ENCODE assay signal across 7 cellular contexts in genomic region chr22:28883917-28884753, GRCh38. TPM values are rescaled to one million over a fixed set of nuclear protein-coding genes. Genes with fewer than 3 reads are reported as not detected.
DNase-seq lines count a peak whose midpoint lies in the region; ATAC-seq and TF ChIP-seq lines count a peak whose summit lies in the region.

No MANE protein-coding gene starts in this region.

- TF ChIP-seq POLR2A in erythroblast (IDR thresholded peaks at IDR 0.05; ENCODE audit: low read length) (no peak), uterus (IDR thresholded peaks at IDR 0.05) (no peak)

- H3K36me3 ChIP-seq in uterus = no peaks in the 10 kb centered on the region

- H3K4me1 ChIP-seq in uterus = no peaks in the 10 kb centered on the region

- ATAC-seq in GM18867 (IDR thresholded peaks at IDR 0.05; ENCODE audit: unreplicated experiment) = peak; percentile 6
- peak in 2 of 3 donors; percentile 0 to 14 for ATAC-seq in natural killer cell
- no peak for ATAC-seq in GM18868 (IDR thresholded peaks at IDR 0.05; ENCODE audit: unreplicated experiment)

- H3K27ac ChIP-seq in uterus = peak overlapping the region; percentile 66 to 84

- TF ChIP-seq CTCF in LNCAP (IDR thresholded peaks at IDR 0.05) (peak; percentile 24; the same call in 1 of the 2 replicates), natural killer cell (IDR thresholded peaks at IDR 0.05) (no peak), uterus (IDR thresholded peaks at IDR 0.05) (no peak)

- H3K27ac Mint-ChIP-seq in natural killer cell = no peak overlapping the region

- peak; percentile 44 for DNase-seq in activated CD8-positive, alpha-beta memory T cell treated with anti-CD3 and anti-CD28 coated beads, Interleukin-2, amount 50 U/mL, for 4 hours
- DNase-seq in erythroblast (lab: John Stamatoyannopoulos, UW) = peak; percentile 44 to 52
- DNase-seq in natural killer cell = peak; percentile 36
- DNase-seq in uterus = peak; percentile 52 to 53

- H3K9me3 Mint-ChIP-seq in natural killer cell = no peaks in the 10 kb centered on the region

- H3K4me3 Mint-ChIP-seq in natural killer cell = peak overlapping the region; percentile 70

- H3K9me3 ChIP-seq in uterus = no peaks in the 10 kb centered on the region

- intact Hi-C loops in natural killer cell (cut with micrococcal nuclease) = loop anchor here (5.0 kb wide), 1 partner anchor 73 kb away; no protein-coding TSS in a partner anchor
- intact Hi-C loops in uterus (cut with DNase I; ENCODE audit: low total_unique reads) = loop anchor here (10.0 kb wide), 1 partner anchor 151 kb away; no protein-coding TSS in a partner anchor

- H3K27me3 Mint-ChIP-seq in natural killer cell (ENCODE audit: low read depth in 2 of 2) = peaks cover 22% of the 10 kb centered on the region in 2 donors

- peak overlapping the region; percentile 37 to 70 for H3K4me3 ChIP-seq in uterus

- no peaks in the 10 kb centered on the region for H3K27me3 ChIP-seq in uterus

- peaks cover 18 to 22% of the 10 kb centered on the region in 2 donors for H3K4me1 Mint-ChIP-seq in natural killer cell

- H3K36me3 Mint-ChIP-seq in natural killer cell = no peaks in the 10 kb centered on the region

RNA-seq across cellular contexts. Expression of gene ZNRF3, which starts 0.8 kb away (rescaled TPM):
- under 1 TPM; 0.23 to 0.34 (median 0.33) TPM for total RNA-seq in natural killer cell
- 10 to 100 TPM in 2 of 4 donors, 1 to 10 TPM in 2; 6.1 to 23.2 (median 12.0) TPM for total RNA-seq in uterus

Comparison
In these comparisons a context has a peak if more than half of its experiments do, and no peak if none do; other contexts are left out.
1. RNA of gene ZNRF3, which starts 0.8 kb away (total RNA-seq): 6.1 to 23.2 TPM in uterus; 0.23 to 0.34 TPM in natural killer cell; every median in the first group is over 4 times any median in the second.
2. Peak in every context shown above with its lines, with median percentiles within 50 percentile points of each other: DNase-seq.